Comparison of ENCODE assay signal across 15 cellular contexts in genomic region chr10:28914721-28915120, GRCh38.
DNase-seq lines count a peak whose midpoint lies in the region; ATAC-seq and TF ChIP-seq lines count a peak whose summit lies in the region.
"Had no signal": no experiment of that assay in that cellular context is flagged by ENCODE, and none has a peak within 500 bp of the region (broad histone marks: within the 10 kb centered on the region; RNA-seq: fewer than 3 reads in every experiment).

No MANE protein-coding gene starts in this region.

- TF ChIP-seq CTCF in PC-3 (conservative IDR thresholded peaks at IDR 0.05; ENCODE audit: low read depth, low read length) (no peak), smooth muscle cell (IDR thresholded peaks at IDR 0.05; ENCODE audit: borderline replicate concordance, insufficient read depth, poor library complexity, severe bottlenecking) (no peak), breast epithelium (IDR thresholded peaks at IDR 0.05) (no peak)

- DNase-seq in Caki2 (ENCODE audit: low read depth) (peak; percentile 59), PC-3 (peak; percentile 49), smooth muscle cell (lab: John Stamatoyannopoulos, UW; ENCODE audit: unreplicated experiment) (no peak), breast epithelium (ENCODE audit: low spot score in 2 of 2) (no peak), HUDEP-2 (lab: John Stamatoyannopoulos, UW; ENCODE audit: unreplicated experiment in 76 of 76) (no peak), NCI-H146 (lab: John Stamatoyannopoulos, UW) (no peak)
- DNase-seq: C1 segment of cervical spinal cord, DMS153, MM.1S, NCI-H2029, NCI-H2171 treated with DMSO at 0.1 percent for 48 hours, NCI-H82, Peyer's patch, SHP77 had no signal

- no peak for TF ChIP-seq POLR2A in breast epithelium (IDR thresholded peaks at IDR 0.05)

- ATAC-seq in PC-3, result peak; percentile 78
- ATAC-seq in esophagus mucosa, result peak; percentile 27

- no peaks in the 10 kb centered on the region for H3K9me2 ChIP-seq in PC-3 (replicated peaks; ENCODE audit: low read length)

- in situ Hi-C loops in Caki2 (cut with HindIII; ENCODE audit: low pct_unique_long_range_greater_than_20kb, low sequenced_read_pairs), result no loop called here

- no peak overlapping the region for H3K4me3 ChIP-seq in PC-3 (ENCODE audit: low read length)
- no peak overlapping the region for H3K4me3 ChIP-seq in smooth muscle cell
- H3K4me3 ChIP-seq in breast epithelium, result no peak overlapping the region
- H3K4me3 ChIP-seq: Peyer's patch had no signal

- no peaks in the 10 kb centered on the region for H3K9me3 ChIP-seq in PC-3 (ENCODE audit: low read length)
- H3K9me3 ChIP-seq in smooth muscle cell (replicated peaks; ENCODE audit: low read depth), result no peaks in the 10 kb centered on the region
- no peaks in the 10 kb centered on the region for H3K9me3 ChIP-seq in breast epithelium
- H3K9me3 ChIP-seq: Peyer's patch had no signal

- H3K9ac ChIP-seq in PC-3 (ENCODE audit: low read length) (no peak overlapping the region), smooth muscle cell (ENCODE audit: low read depth) (no peak overlapping the region)

- H3K4me1 ChIP-seq in PC-3 (ENCODE audit: insufficient read depth, low read length) (peaks cover 8% of the 10 kb centered on the region; the same call in 1 of the 2 replicates), smooth muscle cell (ENCODE audit: low read depth) (no peaks in the 10 kb centered on the region), breast epithelium (no peaks in the 10 kb centered on the region)
- H3K4me1 ChIP-seq: Peyer's patch had no signal

- H3F3A ChIP-seq in PC-3 (ENCODE audit: low read length, unreplicated experiment) (no peaks in the 10 kb centered on the region), smooth muscle cell (ENCODE audit: low read depth) (peaks cover 10% of the 10 kb centered on the region)

- no peaks in the 10 kb centered on the region for H3K79me2 ChIP-seq in PC-3 (ENCODE audit: low read length)
- no peaks in the 10 kb centered on the region for H3K79me2 ChIP-seq in smooth muscle cell (ENCODE audit: low read depth)

- H3K27me3 ChIP-seq in PC-3 (ENCODE audit: low read length) (no peaks in the 10 kb centered on the region), smooth muscle cell (ENCODE audit: low read depth) (no peaks in the 10 kb centered on the region), breast epithelium (no peaks in the 10 kb centered on the region)
- H3K27me3 ChIP-seq: Peyer's patch had no signal

- intact Hi-C loops in PC-3 (cut with micrococcal nuclease) (no loop called here), breast epithelium (cut with DNase I; ENCODE audit: low total_unique reads) (no loop called here)

- H2AFZ ChIP-seq in PC-3 (ENCODE audit: low read length), result no peak overlapping the region
- peak overlapping the region; percentile 16 for H2AFZ ChIP-seq in smooth muscle cell (ENCODE audit: low read depth)

- H3K4me2 ChIP-seq in PC-3 (ENCODE audit: low read length), result no peak overlapping the region
- H3K4me2 ChIP-seq in smooth muscle cell, result peak overlapping the region; percentile 33

- H3K36me3 ChIP-seq in PC-3 (ENCODE audit: low read depth, low read length), result no peaks in the 10 kb centered on the region
- H3K36me3 ChIP-seq in smooth muscle cell (ENCODE audit: low read depth), result no peaks in the 10 kb centered on the region
- H3K36me3 ChIP-seq in breast epithelium, result no peaks in the 10 kb centered on the region
- H3K36me3 ChIP-seq: Peyer's patch had no signal

- H3K27ac ChIP-seq in PC-3 (ENCODE audit: low read length) (0 out of 2 replicates have a peak overlapping the region, but pooled peaks have one; percentile 6), smooth muscle cell (ENCODE audit: low read depth) (peak overlapping the region; percentile 49), breast epithelium (no peak overlapping the region)
- H3K27ac ChIP-seq: Peyer's patch had no signal

- H4K20me1 ChIP-seq in PC-3 (ENCODE audit: low read length), result no peaks in the 10 kb centered on the region
- H4K20me1 ChIP-seq in smooth muscle cell (ENCODE audit: low read depth), result no peaks in the 10 kb centered on the region

- no TSS peak for BruUV-seq in PC-3 (replicated peaks; lab: Mats Ljungman, UMichigan)

- WGBS in smooth muscle cell (ENCODE audit: low lambda C conversion rate), result 59% methylated on average over 3 of the region's 3 CpGs

- CTCF ChIA-PET in PC-3 (lab: Charles Lee), result no interaction called here

- POLR2A ChIA-PET in PC-3 (lab: Charles Lee; ENCODE audit: unreplicated experiment), result no interaction called here

Comparison
In these comparisons a context has a peak if more than half of its experiments do, and no peak if none do; other contexts are left out.
1. DNase-seq: peak in Caki2 (single experiment) and PC-3 (single experiment); none in smooth muscle cell (single experiment), breast epithelium (0 of 2), HUDEP-2 (0 of 76) and NCI-H146 (single experiment).
2. H3K27ac ChIP-seq: peak in PC-3 (single experiment) and smooth muscle cell (single experiment); none in breast epithelium (0 of 2).